Comparison of ENCODE assay signal across 27 cellular contexts in genomic region chr18:70333316-70333715, GRCh38. TPM values are rescaled to one million over a fixed set of nuclear protein-coding genes. Genes with fewer than 3 reads are reported as not detected.
DNase-seq lines count a peak whose midpoint lies in the region; ATAC-seq and TF ChIP-seq lines count a peak whose summit lies in the region.
"Had no signal": no experiment of that assay in that cellular context is flagged by ENCODE, and none has a peak within 500 bp of the region (broad histone marks: within the 10 kb centered on the region; RNA-seq: fewer than 3 reads in every experiment).

No MANE protein-coding gene starts in this region.

- peak overlapping the region; percentile 50 for H3K27ac ChIP-seq in hepatocyte
- peak overlapping the region; percentile 58 for H3K27ac ChIP-seq in psoas muscle
- H3K27ac ChIP-seq in gastroesophageal sphincter = no peak overlapping the region

- H3K79me2 ChIP-seq in hepatocyte = peaks cover 4% of the 10 kb centered on the region

- H3K27me3 Mint-ChIP-seq in Calu3 (ENCODE audit: unreplicated experiment) = no peaks in the 10 kb centered on the region
- H3K27me3 Mint-ChIP-seq: activated naive CD8-positive, alpha-beta T cell treated with anti-CD3 and anti-CD28 coated beads, Interleukin-2, amount 10 ng/mL, durations not matched to agents 7 days and 5 days; stimulated activated naive CD8-positive, alpha-beta T cell treated with anti-CD3 and anti-CD28 coated beads, Interleukin-15, amount 100 ng/mL, for 72 hours had no signal

- CTCF ChIA-PET in Calu3 (lab: Charles Lee) = interaction anchor here (1.2 kb wide), 1 partner anchor 44 kb away, joined by 4 read pairs; no protein-coding TSS in a partner anchor

- no peak overlapping the region for H2AFZ ChIP-seq in hepatocyte

- H3K9me2 ChIP-seq in hepatocyte (replicated peaks; ENCODE audit: insufficient read depth) = no peaks in the 10 kb centered on the region

- H3K27me3 ChIP-seq in hepatocyte (no peaks in the 10 kb centered on the region), psoas muscle (ENCODE audit: insufficient read depth in 3 of 3, low read length in 2 of 3) (no peaks in the 10 kb centered on the region), gastroesophageal sphincter (no peaks in the 10 kb centered on the region)
- H3K27me3 ChIP-seq: BLaER1 treated with 17β-estradiol and CSF1 and Interleukin-3, amounts not matched to agents 10 nM and 100 nM; tibial artery had no signal

- H3K36me3 Mint-ChIP-seq in Calu3 (ENCODE audit: insufficient read depth, unreplicated experiment) = peaks cover 28% of the 10 kb centered on the region

- TF ChIP-seq CTCF in Calu3 (IDR thresholded peaks at IDR 0.05; ENCODE audit: unreplicated experiment) (no peak), hepatocyte (IDR thresholded peaks at IDR 0.05; ENCODE audit: poor library complexity) (no peak), psoas muscle (IDR thresholded peaks at IDR 0.05) (no peak), gastroesophageal sphincter (IDR thresholded peaks at IDR 0.05) (no peak)

- H3K4me1 Mint-ChIP-seq in Calu3 (ENCODE audit: low read depth, unreplicated experiment) = peaks cover 32% of the 10 kb centered on the region
- H3K4me1 Mint-ChIP-seq: activated naive CD8-positive, alpha-beta T cell treated with anti-CD3 and anti-CD28 coated beads, Interleukin-2, amount 10 ng/mL, durations not matched to agents 7 days and 5 days had no signal

- no peak for ATAC-seq in psoas muscle
- ATAC-seq in HG03565 (IDR thresholded peaks at IDR 0.05; ENCODE audit: unreplicated experiment) = no peak
- ATAC-seq in gastroesophageal sphincter = no peak
- ATAC-seq: activated CD8-positive, alpha-beta T cell treated with anti-CD3 and anti-CD28 coated beads, Interleukin-2, amount 10 ng/mL, durations not matched to agents 7 days and 5 days; naive thymus-derived CD8-positive, alpha-beta T cell; stimulated activated naive CD8-positive, alpha-beta T cell treated with anti-CD3 and anti-CD28 coated beads, Interleukin-15, amount 100 ng/mL, for 72 hours had no signal

- intact Hi-C loops in Calu3 (cut with micrococcal nuclease; ENCODE audit: unreplicated experiment) = no loop called here
- intact Hi-C loops in psoas muscle (cut with DNase I) = loop anchor here in 1 of 2 donors (5.0 kb wide), 1 partner anchor 41 kb away; no protein-coding TSS in a partner anchor

- no peak for TF ChIP-seq EP300 in gastroesophageal sphincter (IDR thresholded peaks at IDR 0.05)

- H3K4me3 ChIP-seq in hepatocyte (no peak overlapping the region), psoas muscle (no peak overlapping the region), gastroesophageal sphincter (no peak overlapping the region)
- H3K4me3 ChIP-seq: BLaER1 treated with 17β-estradiol and CSF1 and Interleukin-3, amounts not matched to agents 10 nM and 100 nM; left ventricle myocardium inferior; skin epidermis; tibial artery had no signal

- no peaks in the 10 kb centered on the region for H4K20me1 ChIP-seq in hepatocyte (ENCODE audit: insufficient read depth, poor library complexity, severe bottlenecking)

- WGBS in hepatocyte (ENCODE audit: low lambda C conversion rate, missing lambda C conversion rate) = 97% methylated on average over 1 of the region's 1 CpG
- WGBS in psoas muscle, 3 donors = 97 to 100% (median 98%) methylated on average over 1 of the region's 1 CpG
- 94 to 100% methylated on average over 1 of the region's 1 CpG for WGBS in gastroesophageal sphincter (ENCODE audit: low coverage in 1 of 2), 2 donors

- DNase-seq in Calu3 (no peak), amniotic epithelial cell (ENCODE audit: low read depth) (peak; percentile 55), hepatocyte (ENCODE audit: low spot score) (no peak), psoas muscle (no peak), COLO668 (lab: John Stamatoyannopoulos, UW; ENCODE audit: unreplicated experiment) (no peak)
- DNase-seq in stimulated activated CD8-positive, alpha-beta memory T cell treated with anti-CD3 and anti-CD28 coated beads, Interleukin-4, amount 100 ng/mL, for 48 hours = no peak
- DNase-seq: activated CD8-positive, alpha-beta T cell treated with anti-CD3 and anti-CD28 coated beads, Interleukin-2, amount 10 ng/mL, durations not matched to agents 7 days and 5 days; activated effector memory CD4-positive, alpha-beta T cell treated with anti-CD3 and anti-CD28 coated beads, Interleukin-2, amount 50 U/mL, for 16 hours; activated naive CD8-positive, alpha-beta T cell treated with anti-CD3 and anti-CD28 coated beads, Interleukin-2, amount 10 ng/mL, durations not matched to agents 7 days and 5 days; activated T-cell treated with anti-CD3 and anti-CD28 coated beads for 4 hours; COR-L47; foreskin melanocyte; hypothalamus; immature natural killer cell; left ventricle myocardium inferior; midbrain; naive thymus-derived CD8-positive, alpha-beta T cell; NCI-H2029; NCI-H69; nucleus accumbens; stimulated activated naive CD8-positive, alpha-beta T cell treated with anti-CD3 and anti-CD28 coated beads, Interleukin-15, amount 100 ng/mL, for 72 hours had no signal

- no TSS peak for BruUV-seq in Calu3 (replicated peaks; lab: Mats Ljungman, UMichigan)

- H3K9me3 ChIP-seq in hepatocyte (ENCODE audit: low read depth) (peaks cover 8% of the 10 kb centered on the region), psoas muscle (peaks cover 11% of the 10 kb centered on the region), gastroesophageal sphincter (peaks cover 0 to 8% (median 0%) of the 10 kb centered on the region in 3 donors)
- H3K9me3 ChIP-seq: tibial artery had no signal

- H3K9me3 Mint-ChIP-seq in Calu3 (ENCODE audit: low read depth, unreplicated experiment) = no peaks in the 10 kb centered on the region
- H3K9me3 Mint-ChIP-seq: activated naive CD8-positive, alpha-beta T cell treated with anti-CD3 and anti-CD28 coated beads, Interleukin-2, amount 10 ng/mL, durations not matched to agents 7 days and 5 days; T-helper 1 cell treated with Interleukin-12 subunit alpha and Interleukin-12 subunit beta and Interleukin-4 antibody, amounts not matched to agents 30 μg/mL and 1 μg/mL, for 36 hours had no signal

- peak overlapping the region; percentile 66 for H3K27ac Mint-ChIP-seq in Calu3 (ENCODE audit: unreplicated experiment)
- H3K27ac Mint-ChIP-seq: activated CD8-positive, alpha-beta T cell treated with anti-CD3 and anti-CD28 coated beads, Interleukin-2, amount 10 ng/mL, durations not matched to agents 7 days and 5 days; activated naive CD8-positive, alpha-beta T cell treated with anti-CD3 and anti-CD28 coated beads, Interleukin-2, amount 10 ng/mL, durations not matched to agents 7 days and 5 days; immature natural killer cell; naive thymus-derived CD8-positive, alpha-beta T cell; stimulated activated naive CD8-positive, alpha-beta T cell treated with anti-CD3 and anti-CD28 coated beads, Interleukin-15, amount 100 ng/mL, for 72 hours; T-helper 1 cell treated with Interleukin-12 subunit alpha and Interleukin-12 subunit beta and Interleukin-4 antibody, amounts not matched to agents 30 μg/mL and 1 μg/mL, for 36 hours had no signal

- H3K36me3 ChIP-seq in hepatocyte (replicated peaks; ENCODE audit: insufficient read depth, low read depth) (no peaks in the 10 kb centered on the region), psoas muscle (ENCODE audit: insufficient read depth in 1 of 2, low read depth in 1 of 2) (no peaks in the 10 kb centered on the region), gastroesophageal sphincter (no peaks in the 10 kb centered on the region)

- no peaks in the 10 kb centered on the region for H3K4me1 ChIP-seq in hepatocyte (ENCODE audit: insufficient read depth)
- peaks cover 28% of the 10 kb centered on the region for H3K4me1 ChIP-seq in psoas muscle
- peaks cover 0 to 9% (median 0%) of the 10 kb centered on the region in 3 donors for H3K4me1 ChIP-seq in gastroesophageal sphincter

- H3K4me3 Mint-ChIP-seq in Calu3 (ENCODE audit: low read depth, unreplicated experiment) = no peak overlapping the region
- H3K4me3 Mint-ChIP-seq: activated CD8-positive, alpha-beta T cell treated with anti-CD3 and anti-CD28 coated beads, Interleukin-2, amount 10 ng/mL, durations not matched to agents 7 days and 5 days; activated naive CD8-positive, alpha-beta T cell treated with anti-CD3 and anti-CD28 coated beads, Interleukin-2, amount 10 ng/mL, durations not matched to agents 7 days and 5 days; immature natural killer cell; naive thymus-derived CD8-positive, alpha-beta T cell; stimulated activated naive CD8-positive, alpha-beta T cell treated with anti-CD3 and anti-CD28 coated beads, Interleukin-15, amount 100 ng/mL, for 72 hours; T-helper 1 cell treated with Interleukin-12 subunit alpha and Interleukin-12 subunit beta and Interleukin-4 antibody, amounts not matched to agents 30 μg/mL and 1 μg/mL, for 36 hours had no signal

- TF ChIP-seq POLR2A in gastroesophageal sphincter (IDR thresholded peaks at IDR 0.05) = no peak

- no peak overlapping the region for H3K4me2 ChIP-seq in hepatocyte
- H3K4me2 ChIP-seq: BLaER1 treated with 17β-estradiol and CSF1 and Interleukin-3, amounts not matched to agents 10 nM and 100 nM had no signal

RNA-seq across cellular contexts. Expression of gene SOCS6, which starts 44.5 kb away (rescaled TPM):
- total RNA-seq in Calu3 (2022) (26.1 and 33.0 TPM in 2 replicates), hepatocyte (28.0 and 35.3 TPM in 2 replicates), psoas muscle (10 to 100 TPM; 19.1 to 30.2 (median 24.9) TPM), gastroesophageal sphincter (10 to 100 TPM; 21.5 to 25.3 (median 23.6) TPM)
- polyA plus RNA-seq in hepatocyte (14.4 and 16.6 TPM in 2 replicates), psoas muscle (10 to 100 TPM in 1 of 3 donors, 1 to 10 TPM in 2; 7.3 to 13.8 (median 7.4) TPM)

Comparison
In these comparisons a context has a peak if more than half of its experiments do, and no peak if none do; other contexts are left out.
1. H3K27ac ChIP-seq: peak in hepatocyte (single experiment) and psoas muscle (single experiment); none in gastroesophageal sphincter (0 of 4).